In the genomic region with DNA sequence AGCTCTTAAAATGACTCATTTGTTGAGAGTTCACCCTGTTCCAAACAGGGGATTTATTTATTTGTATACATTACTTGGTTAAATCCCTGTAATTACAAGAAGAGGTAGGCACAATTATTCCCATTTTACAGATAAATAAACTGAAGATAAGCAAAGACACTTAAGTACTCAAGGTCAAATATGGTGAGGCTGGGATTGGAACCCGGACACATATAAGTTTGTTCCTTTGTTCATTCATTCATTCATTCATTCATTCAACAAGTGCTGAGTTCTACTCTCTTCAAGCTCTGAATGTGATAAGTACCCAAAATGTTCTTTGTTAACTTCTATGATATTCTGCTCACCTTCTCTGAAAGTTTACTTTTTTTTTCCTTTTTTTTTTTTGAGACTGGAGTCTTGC, we compare ENCODE assay signal across 21 cellular contexts. TPM values are rescaled to one million over a fixed set of nuclear protein-coding genes. Genes with fewer than 3 reads are reported as not detected.
"Had no signal": no experiment of that assay in that cellular context is flagged by ENCODE, and none has a peak within 500 bp of the region (broad histone marks: within the 10 kb centered on the region; RNA-seq: fewer than 3 reads in every experiment).

No MANE protein-coding gene starts in this region.

- H3K27ac ChIP-seq: epithelial cell of prostate, esophagus muscularis mucosa, gastrocnemius medialis, heart right ventricle, neural progenitor cell, ovary, right atrium auricular region, tibial artery, upper lobe of left lung, uterus had no signal

- H3K27me3 ChIP-seq: ovary, uterus had no signal

- H3K4me3 ChIP-seq: esophagus muscularis mucosa, gastrocnemius medialis, heart right ventricle, neural progenitor cell, ovary, right atrium auricular region, tibial artery, upper lobe of left lung, uterus had no signal

- DNase-seq: cortex of kidney; effector memory CD8-positive, alpha-beta T cell; gastrocnemius medialis; heart right ventricle; hypothalamus; islet precursor cell; mammary epithelial cell; natural killer cell; nucleus accumbens; ovary; small intestine; stimulated activated CD4-positive, alpha-beta T cell treated with anti-CD3 and anti-CD28 coated beads, Interleukin-2, amount 100 ng/mL, for 48 hours; stimulated activated naive CD8-positive, alpha-beta T cell treated with anti-CD3 and anti-CD28 coated beads, Interleukin-15, Interleukin-2, amounts not matched to agents 100 U/mL and 50 U/mL, for 24 hours; tibial artery; upper lobe of left lung; uterus had no signal

RNA-seq across cellular contexts. Expression of a gene that starts 2.4 kb away (rescaled TPM):
- total RNA-seq: fibroblast of villous mesenchyme had no signal
